In genomic region chrX:154380153-154380552, GRCh38 we compare ENCODE assay signal across 1 cellular context.
TF ChIP-seq lines count a peak whose summit lies in the region.

No MANE protein-coding gene starts in this region.

TF ChIP-seq in A549, 52 proteins besides CTCF, POLR2A, EP300 and RAD21 (continued from another document):
- TF ChIP-seq, protein P1, sequence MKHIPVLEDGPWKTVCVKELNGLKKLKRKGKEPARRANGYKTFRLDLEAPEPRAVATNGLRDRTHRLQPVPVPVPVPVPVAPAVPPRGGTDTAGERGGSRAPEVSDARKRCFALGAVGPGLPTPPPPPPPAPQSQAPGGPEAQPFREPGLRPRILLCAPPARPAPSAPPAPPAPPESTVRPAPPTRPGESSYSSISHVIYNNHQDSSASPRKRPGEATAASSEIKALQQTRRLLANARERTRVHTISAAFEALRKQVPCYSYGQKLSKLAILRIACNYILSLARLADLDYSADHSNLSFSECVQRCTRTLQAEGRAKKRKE (CRISPR knock-in tag; IDR thresholded peaks at IDR 0.05; ENCODE audit: low read depth): no peak
